Comparison of ENCODE assay signal across 1 cellular context in the genomic region with DNA sequence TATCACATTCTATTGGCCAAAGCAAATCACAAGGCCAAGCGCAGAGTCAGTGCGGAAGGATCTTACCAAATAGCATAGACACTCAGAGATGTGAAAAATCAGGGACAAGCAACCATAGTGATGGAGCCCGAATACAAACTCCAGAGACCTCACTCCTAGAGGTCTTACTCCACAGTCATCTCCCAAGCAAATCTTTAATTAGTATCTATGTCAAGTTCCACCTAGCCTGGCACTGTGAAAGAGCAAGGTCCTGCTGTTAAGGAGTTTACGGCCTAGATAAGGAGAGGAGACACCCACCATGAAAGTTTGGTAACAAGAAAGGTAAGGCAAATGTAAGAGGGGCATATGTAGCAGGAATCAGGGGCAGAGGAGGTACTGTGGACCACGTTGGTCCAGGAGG.
TF ChIP-seq lines count a peak whose summit lies in the region.

No MANE protein-coding gene starts in this region.

TF ChIP-seq in GM23338, 12 proteins besides CTCF, POLR2A, EP300 and RAD21 (continued from another document):
- TF ChIP-seq, protein P1, sequence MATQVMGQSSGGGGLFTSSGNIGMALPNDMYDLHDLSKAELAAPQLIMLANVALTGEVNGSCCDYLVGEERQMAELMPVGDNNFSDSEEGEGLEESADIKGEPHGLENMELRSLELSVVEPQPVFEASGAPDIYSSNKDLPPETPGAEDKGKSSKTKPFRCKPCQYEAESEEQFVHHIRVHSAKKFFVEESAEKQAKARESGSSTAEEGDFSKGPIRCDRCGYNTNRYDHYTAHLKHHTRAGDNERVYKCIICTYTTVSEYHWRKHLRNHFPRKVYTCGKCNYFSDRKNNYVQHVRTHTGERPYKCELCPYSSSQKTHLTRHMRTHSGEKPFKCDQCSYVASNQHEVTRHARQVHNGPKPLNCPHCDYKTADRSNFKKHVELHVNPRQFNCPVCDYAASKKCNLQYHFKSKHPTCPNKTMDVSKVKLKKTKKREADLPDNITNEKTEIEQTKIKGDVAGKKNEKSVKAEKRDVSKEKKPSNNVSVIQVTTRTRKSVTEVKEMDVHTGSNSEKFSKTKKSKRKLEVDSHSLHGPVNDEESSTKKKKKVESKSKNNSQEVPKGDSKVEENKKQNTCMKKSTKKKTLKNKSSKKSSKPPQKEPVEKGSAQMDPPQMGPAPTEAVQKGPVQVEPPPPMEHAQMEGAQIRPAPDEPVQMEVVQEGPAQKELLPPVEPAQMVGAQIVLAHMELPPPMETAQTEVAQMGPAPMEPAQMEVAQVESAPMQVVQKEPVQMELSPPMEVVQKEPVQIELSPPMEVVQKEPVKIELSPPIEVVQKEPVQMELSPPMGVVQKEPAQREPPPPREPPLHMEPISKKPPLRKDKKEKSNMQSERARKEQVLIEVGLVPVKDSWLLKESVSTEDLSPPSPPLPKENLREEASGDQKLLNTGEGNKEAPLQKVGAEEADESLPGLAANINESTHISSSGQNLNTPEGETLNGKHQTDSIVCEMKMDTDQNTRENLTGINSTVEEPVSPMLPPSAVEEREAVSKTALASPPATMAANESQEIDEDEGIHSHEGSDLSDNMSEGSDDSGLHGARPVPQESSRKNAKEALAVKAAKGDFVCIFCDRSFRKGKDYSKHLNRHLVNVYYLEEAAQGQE (IDR thresholded peaks at IDR 0.05; ENCODE audit: unreplicated experiment) = no peak
- TF ChIP-seq STAT1 (IDR thresholded peaks at IDR 0.05; ENCODE audit: unreplicated experiment) (no peak), ZNF331 (CRISPR knock-in tag; IDR thresholded peaks at IDR 0.05; ENCODE audit: low read depth) (no peak), ZNF114 (CRISPR knock-in tag; IDR thresholded peaks at IDR 0.05) (no peak), NANOG (IDR thresholded peaks at IDR 0.05; ENCODE audit: borderline replicate concordance) (no peak), EZH2 (IDR thresholded peaks at IDR 0.05; ENCODE audit: low read depth, unreplicated experiment) (no peak), JUNB (IDR thresholded peaks at IDR 0.05; ENCODE audit: unreplicated experiment) (no peak)
- TF ChIP-seq, protein P2, sequence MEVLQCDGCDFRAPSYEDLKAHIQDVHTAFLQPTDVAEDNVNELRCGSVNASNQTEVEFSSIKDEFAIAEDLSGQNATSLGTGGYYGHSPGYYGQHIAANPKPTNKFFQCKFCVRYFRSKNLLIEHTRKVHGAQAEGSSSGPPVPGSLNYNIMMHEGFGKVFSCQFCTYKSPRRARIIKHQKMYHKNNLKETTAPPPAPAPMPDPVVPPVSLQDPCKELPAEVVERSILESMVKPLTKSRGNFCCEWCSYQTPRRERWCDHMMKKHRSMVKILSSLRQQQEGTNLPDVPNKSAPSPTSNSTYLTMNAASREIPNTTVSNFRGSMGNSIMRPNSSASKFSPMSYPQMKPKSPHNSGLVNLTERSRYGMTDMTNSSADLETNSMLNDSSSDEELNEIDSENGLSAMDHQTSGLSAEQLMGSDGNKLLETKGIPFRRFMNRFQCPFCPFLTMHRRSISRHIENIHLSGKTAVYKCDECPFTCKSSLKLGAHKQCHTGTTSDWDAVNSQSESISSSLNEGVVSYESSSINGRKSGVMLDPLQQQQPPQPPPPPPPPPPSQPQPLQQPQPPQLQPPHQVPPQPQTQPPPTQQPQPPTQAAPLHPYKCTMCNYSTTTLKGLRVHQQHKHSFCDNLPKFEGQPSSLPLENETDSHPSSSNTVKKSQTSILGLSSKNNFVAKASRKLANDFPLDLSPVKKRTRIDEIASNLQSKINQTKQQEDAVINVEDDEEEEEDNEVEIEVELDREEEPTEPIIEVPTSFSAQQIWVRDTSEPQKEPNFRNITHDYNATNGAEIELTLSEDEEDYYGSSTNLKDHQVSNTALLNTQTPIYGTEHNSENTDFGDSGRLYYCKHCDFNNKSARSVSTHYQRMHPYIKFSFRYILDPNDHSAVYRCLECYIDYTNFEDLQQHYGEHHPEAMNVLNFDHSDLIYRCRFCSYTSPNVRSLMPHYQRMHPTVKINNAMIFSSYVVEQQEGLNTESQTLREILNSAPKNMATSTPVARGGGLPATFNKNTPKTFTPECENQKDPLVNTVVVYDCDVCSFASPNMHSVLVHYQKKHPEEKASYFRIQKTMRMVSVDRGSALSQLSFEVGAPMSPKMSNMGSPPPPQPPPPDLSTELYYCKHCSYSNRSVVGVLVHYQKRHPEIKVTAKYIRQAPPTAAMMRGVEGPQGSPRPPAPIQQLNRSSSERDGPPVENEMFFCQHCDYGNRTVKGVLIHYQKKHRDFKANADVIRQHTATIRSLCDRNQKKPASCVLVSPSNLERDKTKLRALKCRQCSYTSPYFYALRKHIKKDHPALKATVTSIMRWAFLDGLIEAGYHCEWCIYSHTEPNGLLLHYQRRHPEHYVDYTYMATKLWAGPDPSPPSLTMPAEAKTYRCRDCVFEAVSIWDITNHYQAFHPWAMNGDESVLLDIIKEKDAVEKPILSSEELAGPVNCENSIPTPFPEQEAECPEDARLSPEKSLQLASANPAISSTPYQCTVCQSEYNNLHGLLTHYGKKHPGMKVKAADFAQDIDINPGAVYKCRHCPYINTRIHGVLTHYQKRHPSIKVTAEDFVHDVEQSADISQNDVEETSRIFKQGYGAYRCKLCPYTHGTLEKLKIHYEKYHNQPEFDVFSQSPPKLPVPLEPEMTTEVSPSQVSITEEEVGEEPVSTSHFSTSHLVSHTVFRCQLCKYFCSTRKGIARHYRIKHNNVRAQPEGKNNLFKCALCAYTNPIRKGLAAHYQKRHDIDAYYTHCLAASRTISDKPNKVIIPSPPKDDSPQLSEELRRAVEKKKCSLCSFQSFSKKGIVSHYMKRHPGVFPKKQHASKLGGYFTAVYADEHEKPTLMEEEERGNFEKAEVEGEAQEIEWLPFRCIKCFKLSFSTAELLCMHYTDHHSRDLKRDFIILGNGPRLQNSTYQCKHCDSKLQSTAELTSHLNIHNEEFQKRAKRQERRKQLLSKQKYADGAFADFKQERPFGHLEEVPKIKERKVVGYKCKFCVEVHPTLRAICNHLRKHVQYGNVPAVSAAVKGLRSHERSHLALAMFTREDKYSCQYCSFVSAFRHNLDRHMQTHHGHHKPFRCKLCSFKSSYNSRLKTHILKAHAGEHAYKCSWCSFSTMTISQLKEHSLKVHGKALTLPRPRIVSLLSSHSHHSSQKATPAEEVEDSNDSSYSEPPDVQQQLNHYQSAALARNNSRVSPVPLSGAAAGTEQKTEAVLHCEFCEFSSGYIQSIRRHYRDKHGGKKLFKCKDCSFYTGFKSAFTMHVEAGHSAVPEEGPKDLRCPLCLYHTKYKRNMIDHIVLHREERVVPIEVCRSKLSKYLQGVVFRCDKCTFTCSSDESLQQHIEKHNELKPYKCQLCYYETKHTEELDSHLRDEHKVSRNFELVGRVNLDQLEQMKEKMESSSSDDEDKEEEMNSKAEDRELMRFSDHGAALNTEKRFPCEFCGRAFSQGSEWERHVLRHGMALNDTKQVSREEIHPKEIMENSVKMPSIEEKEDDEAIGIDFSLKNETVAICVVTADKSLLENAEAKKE (CRISPR knock-in tag; IDR thresholded peaks at IDR 0.05) = no peak
